In genomic region chr7:116591202-116592040, GRCh38 we compare ENCODE assay signal across 8 cellular contexts.
DNase-seq lines count a peak whose midpoint lies in the region; ATAC-seq and TF ChIP-seq lines count a peak whose summit lies in the region.

No MANE protein-coding gene starts in this region.

- no peak for ATAC-seq in HG02610 (IDR thresholded peaks at IDR 0.05; ENCODE audit: unreplicated experiment)

- peaks cover 0 to 16% (median 0%) of the 10 kb centered on the region in 4 donors for H3K27me3 ChIP-seq in esophagus squamous epithelium

- TF ChIP-seq CTCF in C4-2B (conservative IDR thresholded peaks at IDR 0.05) = peak; percentile 87
- peak; percentile 46 to 82 (median 70) for TF ChIP-seq CTCF in esophagus squamous epithelium (IDR thresholded peaks at IDR 0.05)

- WGBS in esophagus squamous epithelium, 2 donors = 29 to 44% methylated on average over 9 of the region's 9 CpGs

- no peaks in the 10 kb centered on the region for H3K36me3 ChIP-seq in esophagus squamous epithelium

- TF ChIP-seq POLR2A in esophagus squamous epithelium (IDR thresholded peaks at IDR 0.05) = no peak

- peak overlapping the region in 1 of 4 donors; percentile 30 for H3K4me3 ChIP-seq in esophagus squamous epithelium

- no peaks in the 10 kb centered on the region for H3K9me3 ChIP-seq in esophagus squamous epithelium

- DNase-seq in HCEC 1CT (peak; percentile 42), RKO (ENCODE audit: low spot score) (peak; percentile 74), esophagus squamous epithelium (lab: John Stamatoyannopoulos, UW) (no peak), renal cortical epithelial cell (ENCODE audit: low read depth) (peak; percentile 60), kidney glomerular epithelial cell (lab: John Stamatoyannopoulos, UW) (no peak)
- no peak for DNase-seq in activated T-cell treated with anti-CD3 and anti-CD28 coated beads, Interleukin-2, amount 50 U/mL, for 1 hour

- H3K4me1 ChIP-seq in esophagus squamous epithelium = peaks cover 0 to 34% (median 10%) of the 10 kb centered on the region in 3 donors

- intact Hi-C loops in esophagus squamous epithelium (cut with DNase I) = loop anchor here (5.0 kb wide), 1 partner anchor 216 kb away; no protein-coding TSS in a partner anchor

- H3K27ac ChIP-seq in C4-2B (no peak overlapping the region), esophagus squamous epithelium (no peak overlapping the region)

Comparison
In these comparisons a context has a peak if more than half of its experiments do, and no peak if none do; other contexts are left out.
1. DNase-seq: peak in HCEC 1CT (single experiment), RKO (single experiment) and renal cortical epithelial cell (single experiment); none in esophagus squamous epithelium (single experiment), activated T-cell treated with anti-CD3 and anti-CD28 coated beads, Interleukin-2, amount 50 U/mL, for 1 hour (single experiment) and kidney glomerular epithelial cell (single experiment).